In the genomic region with DNA sequence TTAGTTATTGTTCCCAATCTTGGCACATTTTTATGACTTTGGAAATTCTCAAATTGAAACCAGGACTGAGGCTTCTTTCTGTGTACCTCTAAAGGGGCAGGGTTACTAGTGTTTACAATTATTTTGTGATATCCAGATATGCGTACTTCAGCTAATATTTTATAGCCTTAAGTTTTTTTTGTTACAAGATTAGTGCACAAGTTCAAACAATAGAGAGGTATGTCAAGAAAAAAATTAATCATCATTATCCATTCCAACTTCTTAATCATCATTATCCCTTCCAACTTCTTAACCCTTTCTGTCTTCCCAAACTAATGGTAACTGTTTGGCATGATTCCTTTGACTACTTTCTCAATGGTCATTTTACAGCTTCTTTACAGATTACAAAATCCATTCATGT, we compare ENCODE assay signal across 18 cellular contexts.
DNase-seq lines count a peak whose midpoint lies in the region; ATAC-seq and TF ChIP-seq lines count a peak whose summit lies in the region.
"Had no signal": no experiment of that assay in that cellular context is flagged by ENCODE, and none has a peak within 500 bp of the region (broad histone marks: within the 10 kb centered on the region; RNA-seq: fewer than 3 reads in every experiment).

No MANE protein-coding gene starts in this region.

- H3K27me3 ChIP-seq in SK-N-SH (ENCODE audit: insufficient read depth) (no peaks in the 10 kb centered on the region), hepatocyte (no peaks in the 10 kb centered on the region), subcutaneous abdominal adipose tissue (ENCODE audit: control insufficient read depth in 5 of 5, insufficient read depth in 4 of 5, low read length in 5 of 5) (no peaks in the 10 kb centered on the region)

- H3K9me2 ChIP-seq in SK-N-SH (no peaks in the 10 kb centered on the region), hepatocyte (replicated peaks; ENCODE audit: insufficient read depth) (no peaks in the 10 kb centered on the region)

- H3K36me3 ChIP-seq in SK-N-SH (replicated peaks in 1 of 2; ENCODE audit: control insufficient read depth in 1 of 2, insufficient read depth in 2 of 2, low read length in 1 of 2), result peaks cover under 1 to 7% of the 10 kb centered on the region in 2 experiments
- no peaks in the 10 kb centered on the region for H3K36me3 ChIP-seq in hepatocyte (replicated peaks; ENCODE audit: insufficient read depth, low read depth)
- H3K36me3 ChIP-seq in subcutaneous abdominal adipose tissue (ENCODE audit: control insufficient read depth in 5 of 5, insufficient read depth in 5 of 5, low read length in 5 of 5), result no peaks in the 10 kb centered on the region
- H3K36me3 ChIP-seq: HAP-1 had no signal

- CTCF ChIA-PET in SK-N-SH (lab: Yijun Ruan, JAX), result interaction anchor here (0.6 to 0.9 kb wide), 2 partner anchors 14 to 22 kb away, joined by 3 read pairs; no protein-coding TSS in a partner anchor

- H3K4me3 ChIP-seq in SK-N-SH (ENCODE audit: low read depth in 2 of 2, low read length in 1 of 2), result no peak overlapping the region
- H3K4me3 ChIP-seq in epithelial cell of esophagus (ENCODE audit: low read length), result no peak overlapping the region
- H3K4me3 ChIP-seq in hepatocyte, result no peak overlapping the region
- no peak overlapping the region for H3K4me3 ChIP-seq in subcutaneous abdominal adipose tissue (ENCODE audit: low read depth in 1 of 5, low read length in 5 of 5)
- H3K4me3 ChIP-seq: HAP-1 had no signal

- TF ChIP-seq CTCF in SK-N-SH (IDR thresholded peaks at IDR 0.05) (no peak), epithelial cell of esophagus (IDR thresholded peaks at IDR 0.05; ENCODE audit: insufficient read depth, low read depth, low read length, missing control alignments) (no peak), hepatocyte (IDR thresholded peaks at IDR 0.05; ENCODE audit: poor library complexity) (no peak), GM20000 (IDR thresholded peaks at IDR 0.05; ENCODE audit: extremely low read depth, missing control alignments) (no peak)

- H3F3A ChIP-seq in SK-N-SH (replicated peaks; ENCODE audit: insufficient read depth), result peaks cover 45% of the 10 kb centered on the region

- POLR2A ChIA-PET in SK-N-SH (lab: Yijun Ruan, JAX), result no interaction called here

- H3K9ac ChIP-seq in SK-N-SH (no peak overlapping the region), subcutaneous abdominal adipose tissue (ENCODE audit: low read length in 5 of 5) (no peak overlapping the region)

- H3K9me3 ChIP-seq in SK-N-SH (no peaks in the 10 kb centered on the region), hepatocyte (ENCODE audit: low read depth) (no peaks in the 10 kb centered on the region), subcutaneous abdominal adipose tissue (ENCODE audit: control insufficient read depth in 5 of 5, low read length in 5 of 5) (no peaks in the 10 kb centered on the region)
- H3K9me3 ChIP-seq: HAP-1 had no signal

- H3K79me2 ChIP-seq in SK-N-SH (ENCODE audit: insufficient read depth) (peaks cover 19% of the 10 kb centered on the region), hepatocyte (peaks cover 14% of the 10 kb centered on the region)

- H3K4me2 ChIP-seq in SK-N-SH, result no peak overlapping the region
- no peak overlapping the region for H3K4me2 ChIP-seq in hepatocyte

- no peak for TF ChIP-seq EP300 in SK-N-SH (IDR thresholded peaks at IDR 0.05; ENCODE audit: borderline replicate concordance in 1 of 2, low read depth in 1 of 2, low read length in 1 of 2)

- no peak for ATAC-seq in SK-N-SH treated with all-trans-retinoic acid at 6 μM for 48 hours

- WGBS in SK-N-SH (ENCODE audit: low lambda C conversion rate), result 73% methylated on average over 1 of the region's 1 CpG
- 81% methylated on average over 1 of the region's 1 CpG for WGBS in hepatocyte (ENCODE audit: low lambda C conversion rate, missing lambda C conversion rate)

- H4K20me1 ChIP-seq in SK-N-SH (ENCODE audit: insufficient read depth) (no peaks in the 10 kb centered on the region), hepatocyte (ENCODE audit: insufficient read depth, poor library complexity, severe bottlenecking) (no peaks in the 10 kb centered on the region)

- no peak for TF ChIP-seq RAD21 in SK-N-SH (IDR thresholded peaks at IDR 0.05; ENCODE audit: low read length)

- H3K27ac ChIP-seq in SK-N-SH (ENCODE audit: low read depth in 2 of 2, low read length in 1 of 2) (peak overlapping the region; percentile 97 to 99; a peak in 3 of 4 replicates), hepatocyte (peak overlapping the region; percentile 97), subcutaneous abdominal adipose tissue (ENCODE audit: low read depth, low read length) (peak overlapping the region; percentile 5)
- H3K27ac ChIP-seq: 22Rv1 had no signal

- H2AFZ ChIP-seq in SK-N-SH (ENCODE audit: low read depth) (no peak overlapping the region), hepatocyte (no peak overlapping the region)

- DNase-seq in SK-N-SH, result no peak
- DNase-seq in epithelial cell of esophagus (ENCODE audit: low read depth), result peak; percentile 50
- DNase-seq in hepatocyte (ENCODE audit: low spot score), result no peak
- no peak for DNase-seq in GM20000 (ENCODE audit: low spot score)
- DNase-seq in NCI-H1694 (lab: John Stamatoyannopoulos, UW), result no peak
- DNase-seq in SK-N-DZ (ENCODE audit: low spot score), result no peak
- DNase-seq: DMS79 treated with DMSO at 0.1 percent for 48 hours, Kasumi-1, MM.1S, NCI-H1092 treated with DMSO at 0.1 percent for 48 hours, NCI-H2107, NCI-H510A, NCI-H748 treated with DMSO at 0.1 percent for 48 hours, SIG-M5 had no signal

- H3K4me1 ChIP-seq in SK-N-SH (ENCODE audit: control insufficient read depth in 1 of 2, insufficient read depth in 2 of 2, low read depth in 1 of 2, low read length in 1 of 2), result peaks cover 20 to 38% of the 10 kb centered on the region in 2 experiments; a peak in 3 of 4 replicates
- peaks cover 23% of the 10 kb centered on the region for H3K4me1 ChIP-seq in hepatocyte (ENCODE audit: insufficient read depth)
- peaks cover 0 to 24% (median 14%) of the 10 kb centered on the region in 5 donors for H3K4me1 ChIP-seq in subcutaneous abdominal adipose tissue (ENCODE audit: control insufficient read depth in 5 of 5, insufficient read depth in 5 of 5, low read length in 5 of 5)
- H3K4me1 ChIP-seq: HAP-1 had no signal

TF ChIP-seq in SK-N-SH, 30 proteins besides CTCF, POLR2A, EP300 and RAD21:
- TF ChIP-seq RXRA (IDR thresholded peaks at IDR 0.05; ENCODE audit: borderline replicate concordance, low read depth), result no peak

TF ChIP-seq in SK-N-SH treated with all-trans-retinoic acid at 6 μM for 48 hours, 23 proteins besides CTCF, POLR2A, EP300 and RAD21:
- TF ChIP-seq ISL1 (CRISPR knock-in tag; IDR thresholded peaks at IDR 0.05) (no peak), ZFP30 (CRISPR knock-in tag; IDR thresholded peaks at IDR 0.05) (no peak), RARB (CRISPR knock-in tag; IDR thresholded peaks at IDR 0.05) (no peak), BACH2 (CRISPR knock-in tag; IDR thresholded peaks at IDR 0.05; ENCODE audit: borderline replicate concordance) (no peak), CSDC2 (CRISPR knock-in tag; IDR thresholded peaks at IDR 0.05) (no peak), ZC3H10 (CRISPR knock-in tag; IDR thresholded peaks at IDR 0.05) (no peak), ARNTL (CRISPR knock-in tag; IDR thresholded peaks at IDR 0.05; ENCODE audit: borderline replicate concordance, low read depth) (no peak), TOX (CRISPR knock-in tag; IDR thresholded peaks at IDR 0.05; ENCODE audit: borderline replicate concordance) (no peak)
- TF ChIP-seq, protein P1, sequence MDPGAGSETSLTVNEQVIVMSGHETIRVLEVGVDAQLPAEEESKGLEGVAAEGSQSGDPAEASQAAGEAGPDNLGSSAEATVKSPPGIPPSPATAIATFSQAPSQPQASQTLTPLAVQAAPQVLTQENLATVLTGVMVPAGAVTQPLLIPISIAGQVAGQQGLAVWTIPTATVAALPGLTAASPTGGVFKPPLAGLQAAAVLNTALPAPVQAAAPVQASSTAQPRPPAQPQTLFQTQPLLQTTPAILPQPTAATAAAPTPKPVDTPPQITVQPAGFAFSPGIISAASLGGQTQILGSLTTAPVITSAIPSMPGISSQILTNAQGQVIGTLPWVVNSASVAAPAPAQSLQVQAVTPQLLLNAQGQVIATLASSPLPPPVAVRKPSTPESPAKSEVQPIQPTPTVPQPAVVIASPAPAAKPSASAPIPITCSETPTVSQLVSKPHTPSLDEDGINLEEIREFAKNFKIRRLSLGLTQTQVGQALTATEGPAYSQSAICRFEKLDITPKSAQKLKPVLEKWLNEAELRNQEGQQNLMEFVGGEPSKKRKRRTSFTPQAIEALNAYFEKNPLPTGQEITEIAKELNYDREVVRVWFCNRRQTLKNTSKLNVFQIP (CRISPR knock-in tag; IDR thresholded peaks at IDR 0.05; ENCODE audit: borderline replicate concordance, low read depth), result no peak

Comparison
In these comparisons a context has a peak if more than half of its experiments do, and no peak if none do; other contexts are left out.
1. H3K27ac ChIP-seq: peak in every context shown above with its lines; median percentile 98 in SK-N-SH; 97 in hepatocyte; 5 in subcutaneous abdominal adipose tissue.